ENCODE assay signal across 12 cellular contexts in the genomic region with DNA sequence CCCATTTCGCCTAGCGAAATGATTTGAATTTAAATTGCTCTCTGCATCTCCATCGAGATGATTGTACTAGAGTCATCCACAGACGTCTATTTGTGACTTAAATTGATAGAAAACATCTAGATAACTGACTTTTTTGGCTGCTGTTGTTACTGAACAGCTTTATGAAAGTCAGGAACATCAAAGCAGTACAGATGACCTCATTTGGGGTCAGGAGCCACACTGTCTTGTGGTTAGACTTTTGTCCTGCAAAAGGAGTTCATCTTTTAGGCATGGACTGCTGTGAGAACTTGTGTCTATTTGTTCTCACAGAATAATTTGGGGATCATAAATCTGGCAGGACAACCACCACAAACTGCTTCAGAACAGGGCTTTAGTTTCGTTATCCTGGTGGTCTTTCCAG. TPM values are rescaled to one million over a fixed set of nuclear protein-coding genes. Genes with fewer than 3 reads are reported as not detected.
DNase-seq lines count a peak whose midpoint lies in the region; ATAC-seq lines count a peak whose summit lies in the region.
"Not testable (repeated sequence)": the region's sequence is repeated elsewhere in the genome, so short reads cannot be mapped to it uniquely, and the experiment has no call there.
"Had no signal": no experiment of that assay in that cellular context is flagged by ENCODE, and none has a peak within 500 bp of the region (broad histone marks: within the 10 kb centered on the region; RNA-seq: fewer than 3 reads in every experiment).

No MANE protein-coding gene starts in this region.

- ATAC-seq in GM18502 (IDR thresholded peaks at IDR 0.05; ENCODE audit: poor library complexity, unreplicated experiment) (peak; percentile 35), GM18870 (IDR thresholded peaks at IDR 0.05; ENCODE audit: unreplicated experiment) (peak; percentile 41), GM19395 (IDR thresholded peaks at IDR 0.05; ENCODE audit: unreplicated experiment) (peak; percentile 42), GM21447 (IDR thresholded peaks at IDR 0.05; ENCODE audit: unreplicated experiment) (peak; percentile 24), HG02759 (IDR thresholded peaks at IDR 0.05; ENCODE audit: unreplicated experiment) (peak; percentile 34), HG03060 (IDR thresholded peaks at IDR 0.05; ENCODE audit: low read depth, unreplicated experiment) (peak; percentile 25), HG03432 (IDR thresholded peaks at IDR 0.05; ENCODE audit: unreplicated experiment) (peak; percentile 35)
- peak; percentile 39 to 47 for ATAC-seq in activated T-cell treated with anti-CD3 and anti-CD28 coated beads, Interleukin-2, amount 50 U/mL, for 72 hours (replicated peaks in 1 of 2)

- H3K4me3 Mint-ChIP-seq in activated T-cell treated with anti-CD3 and anti-CD28 coated beads, Interleukin-2, amount 50 U/mL, for 72 hours: not testable (repeated sequence)

- not testable (repeated sequence) for H3K36me3 Mint-ChIP-seq in activated T-cell treated with anti-CD3 and anti-CD28 coated beads, Interleukin-2, amount 50 U/mL, for 72 hours (ENCODE audit: insufficient read depth in 2 of 2)

- not testable (repeated sequence) for H3K4me1 Mint-ChIP-seq in activated T-cell treated with anti-CD3 and anti-CD28 coated beads, Interleukin-2, amount 50 U/mL, for 72 hours (ENCODE audit: low read depth)

- not testable (repeated sequence) for DNase-seq in activated T-cell treated with anti-CD3 and anti-CD28 coated beads, Interleukin-2, amount 50 U/mL, for 72 hours

- not testable (repeated sequence) for H3K27me3 Mint-ChIP-seq in activated T-cell treated with anti-CD3 and anti-CD28 coated beads, Interleukin-2, amount 50 U/mL, for 72 hours (ENCODE audit: low read depth)

- H3K27ac Mint-ChIP-seq in activated T-cell treated with anti-CD3 and anti-CD28 coated beads, Interleukin-2, amount 50 U/mL, for 72 hours: not testable (repeated sequence)

- H3K9me3 Mint-ChIP-seq in activated T-cell treated with anti-CD3 and anti-CD28 coated beads, Interleukin-2, amount 50 U/mL, for 72 hours: not testable (repeated sequence)

RNA-seq across cellular contexts. Expression of gene OR2T11, which starts 4.8 kb away (rescaled TPM):
- total RNA-seq in activated T-cell treated with anti-CD3 and anti-CD28 coated beads, Interleukin-2, amount 50 U/mL, for 72 hours: not detected
- total RNA-seq: GM23248, LHCN-M2, PC-3, SJSA1 had no signal

RNA-seq across cellular contexts. Expression of gene OR2T35, which starts 5.4 kb away (rescaled TPM):
- not detected for total RNA-seq in activated T-cell treated with anti-CD3 and anti-CD28 coated beads, Interleukin-2, amount 50 U/mL, for 72 hours
- total RNA-seq: GM23248, LHCN-M2, PC-3, SJSA1 had no signal

RNA-seq across cellular contexts. Expression of gene OR2T27, which starts 15.7 kb away (rescaled TPM):
- not detected for total RNA-seq in activated T-cell treated with anti-CD3 and anti-CD28 coated beads, Interleukin-2, amount 50 U/mL, for 72 hours
- total RNA-seq: GM23248, LHCN-M2, PC-3, SJSA1 had no signal

RNA-seq across cellular contexts. Expression of gene OR2T10, which starts 42.2 kb away (rescaled TPM):
- not detected for total RNA-seq in activated T-cell treated with anti-CD3 and anti-CD28 coated beads, Interleukin-2, amount 50 U/mL, for 72 hours
- total RNA-seq: GM23248, LHCN-M2, PC-3, SJSA1 had no signal
